Comparison of ENCODE assay signal across 1 cellular context in the genomic region with DNA sequence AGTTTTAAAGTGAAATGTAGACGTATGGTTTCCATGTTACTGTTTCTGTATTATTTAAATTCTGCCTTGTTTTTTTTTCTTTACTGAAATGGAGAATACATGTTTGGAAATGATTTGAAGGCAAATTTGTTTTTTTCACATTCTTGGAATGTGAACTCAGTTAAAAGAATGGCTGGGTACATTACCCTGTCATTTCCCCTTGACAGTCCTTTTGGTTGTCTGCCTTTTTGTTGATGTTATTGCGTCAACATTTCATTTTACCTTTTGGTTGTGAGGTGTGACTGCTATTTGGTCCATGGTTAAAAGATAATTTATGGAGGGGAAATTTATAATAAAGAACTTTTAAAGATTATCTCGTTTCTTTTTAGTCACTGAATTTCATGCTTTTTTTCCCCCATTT.
TF ChIP-seq lines count a peak whose summit lies in the region.

No MANE protein-coding gene starts in this region.

TF ChIP-seq in WTC11, 78 proteins besides CTCF, POLR2A, EP300 and RAD21 (continued from another document):
- TF ChIP-seq, protein P1, sequence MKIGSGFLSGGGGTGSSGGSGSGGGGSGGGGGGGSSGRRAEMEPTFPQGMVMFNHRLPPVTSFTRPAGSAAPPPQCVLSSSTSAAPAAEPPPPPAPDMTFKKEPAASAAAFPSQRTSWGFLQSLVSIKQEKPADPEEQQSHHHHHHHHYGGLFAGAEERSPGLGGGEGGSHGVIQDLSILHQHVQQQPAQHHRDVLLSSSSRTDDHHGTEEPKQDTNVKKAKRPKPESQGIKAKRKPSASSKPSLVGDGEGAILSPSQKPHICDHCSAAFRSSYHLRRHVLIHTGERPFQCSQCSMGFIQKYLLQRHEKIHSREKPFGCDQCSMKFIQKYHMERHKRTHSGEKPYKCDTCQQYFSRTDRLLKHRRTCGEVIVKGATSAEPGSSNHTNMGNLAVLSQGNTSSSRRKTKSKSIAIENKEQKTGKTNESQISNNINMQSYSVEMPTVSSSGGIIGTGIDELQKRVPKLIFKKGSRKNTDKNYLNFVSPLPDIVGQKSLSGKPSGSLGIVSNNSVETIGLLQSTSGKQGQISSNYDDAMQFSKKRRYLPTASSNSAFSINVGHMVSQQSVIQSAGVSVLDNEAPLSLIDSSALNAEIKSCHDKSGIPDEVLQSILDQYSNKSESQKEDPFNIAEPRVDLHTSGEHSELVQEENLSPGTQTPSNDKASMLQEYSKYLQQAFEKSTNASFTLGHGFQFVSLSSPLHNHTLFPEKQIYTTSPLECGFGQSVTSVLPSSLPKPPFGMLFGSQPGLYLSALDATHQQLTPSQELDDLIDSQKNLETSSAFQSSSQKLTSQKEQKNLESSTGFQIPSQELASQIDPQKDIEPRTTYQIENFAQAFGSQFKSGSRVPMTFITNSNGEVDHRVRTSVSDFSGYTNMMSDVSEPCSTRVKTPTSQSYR (CRISPR knock-in tag; IDR thresholded peaks at IDR 0.05) = no peak
- TF ChIP-seq TP53 (CRISPR knock-in tag; IDR thresholded peaks at IDR 0.05) = no peak
- TF ChIP-seq, protein P2, sequence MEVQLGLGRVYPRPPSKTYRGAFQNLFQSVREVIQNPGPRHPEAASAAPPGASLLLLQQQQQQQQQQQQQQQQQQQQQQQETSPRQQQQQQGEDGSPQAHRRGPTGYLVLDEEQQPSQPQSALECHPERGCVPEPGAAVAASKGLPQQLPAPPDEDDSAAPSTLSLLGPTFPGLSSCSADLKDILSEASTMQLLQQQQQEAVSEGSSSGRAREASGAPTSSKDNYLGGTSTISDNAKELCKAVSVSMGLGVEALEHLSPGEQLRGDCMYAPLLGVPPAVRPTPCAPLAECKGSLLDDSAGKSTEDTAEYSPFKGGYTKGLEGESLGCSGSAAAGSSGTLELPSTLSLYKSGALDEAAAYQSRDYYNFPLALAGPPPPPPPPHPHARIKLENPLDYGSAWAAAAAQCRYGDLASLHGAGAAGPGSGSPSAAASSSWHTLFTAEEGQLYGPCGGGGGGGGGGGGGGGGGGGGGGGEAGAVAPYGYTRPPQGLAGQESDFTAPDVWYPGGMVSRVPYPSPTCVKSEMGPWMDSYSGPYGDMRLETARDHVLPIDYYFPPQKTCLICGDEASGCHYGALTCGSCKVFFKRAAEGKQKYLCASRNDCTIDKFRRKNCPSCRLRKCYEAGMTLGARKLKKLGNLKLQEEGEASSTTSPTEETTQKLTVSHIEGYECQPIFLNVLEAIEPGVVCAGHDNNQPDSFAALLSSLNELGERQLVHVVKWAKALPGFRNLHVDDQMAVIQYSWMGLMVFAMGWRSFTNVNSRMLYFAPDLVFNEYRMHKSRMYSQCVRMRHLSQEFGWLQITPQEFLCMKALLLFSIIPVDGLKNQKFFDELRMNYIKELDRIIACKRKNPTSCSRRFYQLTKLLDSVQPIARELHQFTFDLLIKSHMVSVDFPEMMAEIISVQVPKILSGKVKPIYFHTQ (CRISPR knock-in tag; IDR thresholded peaks at IDR 0.05) = no peak
- no peak for TF ChIP-seq SOX15 (CRISPR knock-in tag; IDR thresholded peaks at IDR 0.05)
- no peak for TF ChIP-seq SP1 (CRISPR knock-in tag; conservative IDR thresholded peaks at IDR 0.05)
- TF ChIP-seq, protein P3, sequence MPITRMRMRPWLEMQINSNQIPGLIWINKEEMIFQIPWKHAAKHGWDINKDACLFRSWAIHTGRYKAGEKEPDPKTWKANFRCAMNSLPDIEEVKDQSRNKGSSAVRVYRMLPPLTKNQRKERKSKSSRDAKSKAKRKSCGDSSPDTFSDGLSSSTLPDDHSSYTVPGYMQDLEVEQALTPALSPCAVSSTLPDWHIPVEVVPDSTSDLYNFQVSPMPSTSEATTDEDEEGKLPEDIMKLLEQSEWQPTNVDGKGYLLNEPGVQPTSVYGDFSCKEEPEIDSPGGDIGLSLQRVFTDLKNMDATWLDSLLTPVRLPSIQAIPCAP (CRISPR knock-in tag; IDR thresholded peaks at IDR 0.05) = no peak
- no peak for TF ChIP-seq ELF4 (CRISPR knock-in tag; IDR thresholded peaks at IDR 0.05; ENCODE audit: low read depth)
- TF ChIP-seq PRRX2 (CRISPR knock-in tag; IDR thresholded peaks at IDR 0.05) = no peak
- TF ChIP-seq E2F5 (CRISPR knock-in tag; IDR thresholded peaks at IDR 0.05) = no peak
